Comparison of ENCODE assay signal across 11 cellular contexts in the genomic region with DNA sequence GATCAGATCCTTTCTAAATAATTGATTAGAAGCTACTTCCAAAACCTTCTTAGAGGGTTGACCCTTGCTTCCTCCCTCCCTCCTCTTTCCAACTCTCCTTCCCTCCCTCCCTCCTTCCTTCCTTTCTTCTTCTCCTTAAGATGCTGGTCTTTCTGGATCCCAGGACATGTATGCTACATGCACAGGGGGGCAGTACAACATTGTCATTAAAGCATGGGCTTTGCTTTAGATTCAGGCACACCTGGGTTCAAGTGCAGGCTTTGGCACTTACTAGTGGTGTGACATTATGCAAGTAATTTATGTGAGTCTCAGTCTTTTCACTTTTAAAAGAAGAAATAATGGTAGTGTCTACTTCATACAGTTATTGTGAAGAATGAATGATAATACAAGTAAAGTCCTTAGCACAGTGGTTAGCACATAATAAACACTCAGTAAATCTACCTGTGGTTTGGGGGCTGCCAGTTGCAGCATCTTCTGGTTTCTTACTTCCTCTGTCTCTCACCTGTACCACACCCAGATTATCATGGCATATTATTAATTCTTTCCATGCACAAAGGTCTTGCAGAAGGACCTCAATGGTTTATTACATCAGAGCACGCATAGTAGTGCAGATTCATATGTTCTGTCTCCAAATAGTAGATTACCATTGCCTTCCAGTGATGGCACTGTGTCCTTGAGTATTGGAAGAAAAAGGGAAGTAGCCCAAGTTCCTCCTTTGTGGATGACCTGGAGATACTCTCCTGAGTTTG.
A peak's percentile ranks its signal among the peaks of the same experiment; 100 is the strongest.
DNase-seq lines count a peak whose midpoint lies in the region; ATAC-seq, FAIRE-seq and TF ChIP-seq lines count a peak whose summit lies in the region.
"Had no signal": no experiment of that assay in that cellular context is flagged by ENCODE, and none has a peak within 500 bp of the region (broad histone marks: within the 10 kb centered on the region; RNA-seq: fewer than 3 reads in every experiment).

No MANE protein-coding gene starts in this region.

- no peaks in the 10 kb centered on the region for H3K79me2 ChIP-seq in MM.1S (ENCODE audit: low read length)
- H3K79me2 ChIP-seq in GM12878 (ENCODE audit: control insufficient read depth, insufficient read depth, low read length): no peaks in the 10 kb centered on the region
- no peaks in the 10 kb centered on the region for H3K79me2 ChIP-seq in smooth muscle cell (ENCODE audit: low read depth)

- H3K9me3 Mint-ChIP-seq in activated CD8-positive, alpha-beta memory T cell treated with anti-CD3 and anti-CD28 coated beads, Interleukin-2, amount 10 ng/mL, durations not matched to agents 7 days and 5 days (ENCODE audit: low read depth): no peaks in the 10 kb centered on the region
- H3K9me3 Mint-ChIP-seq in WTC11: peaks cover 3% of the 10 kb centered on the region; the same call in 1 of the 2 replicates

- H3K9ac ChIP-seq in MM.1S (ENCODE audit: low read length) (no peak overlapping the region), GM12878 (ENCODE audit: control insufficient read depth, insufficient read depth, low read length) (no peak overlapping the region), smooth muscle cell (ENCODE audit: low read depth) (no peak overlapping the region)

- DNase-seq in activated CD8-positive, alpha-beta memory T cell treated with anti-CD3 and anti-CD28 coated beads, Interleukin-2, amount 10 ng/mL, durations not matched to agents 7 days and 5 days: peak; percentile 45
- no peak for DNase-seq in activated CD8-positive, alpha-beta memory T cell treated with anti-CD3 and anti-CD28 coated beads for 24 hours
- DNase-seq in MM.1S (no peak), GM12878 (ENCODE audit: low read depth, low spot score) (peak; percentile 11), smooth muscle cell (lab: John Stamatoyannopoulos, UW; ENCODE audit: unreplicated experiment) (no peak), WTC11 (ENCODE audit: low spot score) (no peak), posterior vena cava (ENCODE audit: low spot score) (no peak)
- DNase-seq: cortex of kidney; left cardiac atrium; stimulated activated CD4-positive, alpha-beta T cell treated with anti-CD3 and anti-CD28 coated beads, Interleukin-15, amount 100 ng/mL, for 24 hours had no signal

- CTCF ChIA-PET in activated CD8-positive, alpha-beta memory T cell treated with anti-CD3 and anti-CD28 coated beads, Interleukin-2, amount 10 ng/mL, durations not matched to agents 7 days and 5 days (lab: Charles Lee): interaction anchor here (0.6 to 2.8 kb wide), 8 partner anchors 9 to 900 kb away, joined by 3 to 11 read pairs (median 4); no protein-coding TSS in a partner anchor
- CTCF ChIA-PET in GM12878 (lab: Yijun Ruan, JAX) (interaction anchor here (0.7 to 7.4 kb wide), 17 partner anchors 10 to 1268 kb away, joined by 3 to 78 read pairs (median 8); no protein-coding TSS in a partner anchor), WTC11 (lab: Charles Lee) (no interaction called here)

- H2AFZ ChIP-seq in MM.1S (ENCODE audit: low read length) (no peak overlapping the region), GM12878 (ENCODE audit: control insufficient read depth, low read depth, low read length) (no peak overlapping the region), smooth muscle cell (ENCODE audit: low read depth) (no peak overlapping the region)

- SMC1A ChIA-PET in GM12878 (lab: Charles Lee; ENCODE audit: uncharacterized antibody, unreplicated experiment): interaction anchor here (0.6 to 11.6 kb wide), 20 partner anchors 15 to 1264 kb away, joined by 3 to 149 read pairs (median 4); no protein-coding TSS in a partner anchor

- H3K4me2 ChIP-seq in MM.1S (ENCODE audit: low read depth, low read length): no peak overlapping the region
- H3K4me2 ChIP-seq in GM12878 (ENCODE audit: control insufficient read depth, insufficient read depth): no peak overlapping the region
- no peak overlapping the region for H3K4me2 ChIP-seq in smooth muscle cell

- in situ Hi-C loops in GM12878 (cut with MboI): loop anchor here (5.0 to 10.0 kb wide), 3 partner anchors 80 to 1043 kb away; no protein-coding TSS in a partner anchor

- peaks cover 8% of the 10 kb centered on the region for H3K36me3 Mint-ChIP-seq in activated CD8-positive, alpha-beta memory T cell treated with anti-CD3 and anti-CD28 coated beads, Interleukin-2, amount 10 ng/mL, durations not matched to agents 7 days and 5 days
- peaks cover 4% of the 10 kb centered on the region; the same call in 1 of the 2 replicates for H3K36me3 Mint-ChIP-seq in WTC11

- H3K4me3 Mint-ChIP-seq in activated CD8-positive, alpha-beta memory T cell treated with anti-CD3 and anti-CD28 coated beads, Interleukin-2, amount 10 ng/mL, durations not matched to agents 7 days and 5 days: no peak overlapping the region
- H3K4me3 Mint-ChIP-seq in WTC11: no peak overlapping the region

- peak; percentile 17 for TF ChIP-seq CTCF in MM.1S (IDR thresholded peaks at IDR 0.05; ENCODE audit: low read length)
- TF ChIP-seq CTCF in GM12878 (IDR thresholded peaks at IDR 0.05 in 2 of 3, conservative IDR thresholded peaks at IDR 0.05 in 1 of 3; ENCODE audit: control insufficient read depth in 2 of 3, extremely low read depth in 1 of 3, insufficient read depth in 1 of 3, low read depth in 3 of 3, low read length in 3 of 3): peak; percentile 22 to 51 (median 42); a peak in 3 of 6 replicates
- peak; percentile 24 for TF ChIP-seq CTCF in smooth muscle cell (IDR thresholded peaks at IDR 0.05; ENCODE audit: borderline replicate concordance, insufficient read depth, poor library complexity, severe bottlenecking)
- TF ChIP-seq CTCF in WTC11 (IDR thresholded peaks at IDR 0.05): no peak

- no TSS peak for BruUV-seq in GM12878 (replicated peaks; lab: Mats Ljungman, UMichigan)

- TF ChIP-seq POLR2A in GM12878 (IDR thresholded peaks at IDR 0.05; ENCODE audit: low read depth, low read length): no peak

- no peak for FAIRE-seq in GM12878 (lab: Jason Lieb, UNC)

- H3K36me3 ChIP-seq in MM.1S (replicated peaks; ENCODE audit: insufficient read depth, low read length) (no peaks in the 10 kb centered on the region), GM12878 (ENCODE audit: control insufficient read depth in 2 of 2, insufficient read depth in 2 of 2, low read length in 1 of 2) (no peaks in the 10 kb centered on the region), smooth muscle cell (ENCODE audit: low read depth) (no peaks in the 10 kb centered on the region)

- RAD21 ChIA-PET in GM12878 (lab: Charles Lee; ENCODE audit: unreplicated experiment): interaction anchor here (1.0 to 9.1 kb wide), 4 partner anchors 37 to 1044 kb away, joined by 3 to 129 read pairs (median 4); no protein-coding TSS in a partner anchor

- no peaks in the 10 kb centered on the region for H4K20me1 ChIP-seq in MM.1S (ENCODE audit: insufficient read depth, low read length)
- H4K20me1 ChIP-seq in GM12878 (ENCODE audit: control insufficient read depth, insufficient read depth): no peaks in the 10 kb centered on the region
- H4K20me1 ChIP-seq in smooth muscle cell (ENCODE audit: low read depth): no peaks in the 10 kb centered on the region

- POLR2A ChIA-PET in GM12878 (lab: Charles Lee): interaction anchor here (0.6 to 1.1 kb wide), 2 partner anchors 40 to 1055 kb away, joined by 4 to 6 read pairs; no protein-coding TSS in a partner anchor
- POLR2A ChIA-PET in WTC11 (lab: Charles Lee): no interaction called here

- no peak overlapping the region for H3K27ac ChIP-seq in MM.1S (ENCODE audit: low read length)
- H3K27ac ChIP-seq in GM12878 (ENCODE audit: control insufficient read depth, insufficient read depth): no peak overlapping the region
- no peak overlapping the region for H3K27ac ChIP-seq in smooth muscle cell (ENCODE audit: low read depth)

- no peak overlapping the region for H3K27ac Mint-ChIP-seq in activated CD8-positive, alpha-beta memory T cell treated with anti-CD3 and anti-CD28 coated beads, Interleukin-2, amount 10 ng/mL, durations not matched to agents 7 days and 5 days
- H3K27ac Mint-ChIP-seq in WTC11: no peak overlapping the region; the same call in 1 of the 2 replicates

- peak; percentile 79 for TF ChIP-seq RAD21 in GM12878 (IDR thresholded peaks at IDR 0.05; ENCODE audit: insufficient read depth, low read depth, low read length)

- H3K27me3 ChIP-seq in MM.1S (replicated peaks; ENCODE audit: insufficient read depth, low read length) (no peaks in the 10 kb centered on the region), GM12878 (replicated peaks in 1 of 2; ENCODE audit: control insufficient read depth in 2 of 2, insufficient read depth in 2 of 2, low read length in 1 of 2) (no peaks in the 10 kb centered on the region), smooth muscle cell (ENCODE audit: low read depth) (no peaks in the 10 kb centered on the region)

- H3K27me3 Mint-ChIP-seq in activated CD8-positive, alpha-beta memory T cell treated with anti-CD3 and anti-CD28 coated beads, Interleukin-2, amount 10 ng/mL, durations not matched to agents 7 days and 5 days: no peaks in the 10 kb centered on the region
- H3K27me3 Mint-ChIP-seq in WTC11 (ENCODE audit: low read depth): no peaks in the 10 kb centered on the region

- intact Hi-C loops in GM12878 (cut with micrococcal nuclease; ENCODE audit: unreplicated experiment) (loop anchor here (2.0 to 10.0 kb wide), 5 partner anchors 190 to 1268 kb away; partner anchors contain the start of gene NR3C1), posterior vena cava (cut with DNase I) (loop anchor here (5.0 to 10.0 kb wide), 3 partner anchors 480 to 1220 kb away; partner anchors contain the start of gene NR3C1 (in 1 of the 2))

- H3K9me2 ChIP-seq in MM.1S (replicated peaks; ENCODE audit: insufficient read depth, low read length): no peaks in the 10 kb centered on the region

- no peak for TF ChIP-seq EP300 in GM12878 (IDR thresholded peaks at IDR 0.05; ENCODE audit: borderline replicate concordance in 1 of 2, control insufficient read depth in 1 of 2, low read depth in 2 of 2, low read length in 2 of 2)

- H3K4me1 Mint-ChIP-seq in activated CD8-positive, alpha-beta memory T cell treated with anti-CD3 and anti-CD28 coated beads, Interleukin-2, amount 10 ng/mL, durations not matched to agents 7 days and 5 days: peaks cover 35% of the 10 kb centered on the region
- peaks cover 14% of the 10 kb centered on the region for H3K4me1 Mint-ChIP-seq in WTC11

- ATAC-seq in activated CD8-positive, alpha-beta memory T cell treated with anti-CD3 and anti-CD28 coated beads, Interleukin-2, amount 10 ng/mL, durations not matched to agents 7 days and 5 days: peak; percentile 53
- ATAC-seq in GM12878 (peak; percentile 70), GM19397 (IDR thresholded peaks at IDR 0.05; ENCODE audit: unreplicated experiment) (no peak), WTC11 (no peak)
- ATAC-seq: left cardiac atrium had no signal

- H3K4me1 ChIP-seq in MM.1S (ENCODE audit: low read length) (peaks cover 17% of the 10 kb centered on the region), GM12878 (ENCODE audit: control insufficient read depth, insufficient read depth, low read length) (no peaks in the 10 kb centered on the region), smooth muscle cell (ENCODE audit: low read depth) (no peaks in the 10 kb centered on the region)

- WGBS in GM12878 (ENCODE audit: insufficient coverage, insufficient replicate concordance, low lambda C conversion rate, missing lambda C conversion rate): 95% methylated on average over 1 of the region's 1 CpG
- 97% methylated on average over 1 of the region's 1 CpG for WGBS in smooth muscle cell (ENCODE audit: low lambda C conversion rate)

- H3K9me3 ChIP-seq in MM.1S (replicated peaks; ENCODE audit: insufficient read depth, low read length): no peaks in the 10 kb centered on the region
- H3K9me3 ChIP-seq in GM12878 (replicated peaks; ENCODE audit: control insufficient read depth, insufficient read depth, low read length): no peaks in the 10 kb centered on the region
- H3K9me3 ChIP-seq in smooth muscle cell (replicated peaks; ENCODE audit: low read depth): no peaks in the 10 kb centered on the region

- H3F3A ChIP-seq in MM.1S (ENCODE audit: insufficient read depth, low read length) (no peaks in the 10 kb centered on the region), smooth muscle cell (ENCODE audit: low read depth) (no peaks in the 10 kb centered on the region)

- H3K4me3 ChIP-seq in MM.1S (ENCODE audit: low read length) (no peak overlapping the region), GM12878 (no peak overlapping the region), smooth muscle cell (no peak overlapping the region)

Comparison
In these comparisons a context has a peak if more than half of its experiments do, and no peak if none do; other contexts are left out.
1. DNase-seq: peak in activated CD8-positive, alpha-beta memory T cell treated with anti-CD3 and anti-CD28 coated beads, Interleukin-2, amount 10 ng/mL, durations not matched to agents 7 days and 5 days (single experiment) and GM12878 (single experiment); none in activated CD8-positive, alpha-beta memory T cell treated with anti-CD3 and anti-CD28 coated beads for 24 hours (single experiment), MM.1S (single experiment), smooth muscle cell (single experiment), WTC11 (single experiment) and posterior vena cava (single experiment).
2. ATAC-seq: peak in activated CD8-positive, alpha-beta memory T cell treated with anti-CD3 and anti-CD28 coated beads, Interleukin-2, amount 10 ng/mL, durations not matched to agents 7 days and 5 days (single experiment) and GM12878 (single experiment); none in GM19397 (single experiment) and WTC11 (single experiment).